8 cellular contexts compared by ENCODE assay signal in genomic region chr17:36535669-36536081, GRCh38. TPM values are rescaled to one million over a fixed set of nuclear protein-coding genes. Genes with fewer than 3 reads are reported as not detected.
DNase-seq lines count a peak whose midpoint lies in the region; ATAC-seq and TF ChIP-seq lines count a peak whose summit lies in the region.

No MANE protein-coding gene starts in this region.

- peaks cover 17 to 29% (median 18%) of the 10 kb centered on the region in 3 donors for H3K4me1 Mint-ChIP-seq in naive B cell

- no peaks in the 10 kb centered on the region for H3K27me3 ChIP-seq in DND-41 (ENCODE audit: insufficient read depth, low read length, poor library complexity)
- no peaks in the 10 kb centered on the region for H3K27me3 ChIP-seq in brain microvascular endothelial cell (replicated peaks)

- H4K20me1 ChIP-seq in DND-41 (ENCODE audit: insufficient read depth, low read length): 0 out of 2 replicates have a peak, but pooled peaks cover 5% of the 10 kb centered on the region

- H3K9me3 Mint-ChIP-seq in naive B cell: no peaks in the 10 kb centered on the region

- H3K27ac ChIP-seq in DND-41 (ENCODE audit: low read length) (peak overlapping the region; percentile 96), brain microvascular endothelial cell (peak overlapping the region; percentile 92)

- H3K9ac ChIP-seq in DND-41 (ENCODE audit: low read depth, low read length): peak overlapping the region; percentile 93

- peaks cover 8 to 13% of the 10 kb centered on the region in 2 donors for H3K36me3 Mint-ChIP-seq in naive B cell

- in situ Hi-C loops in brain microvascular endothelial cell (cut with HindIII; ENCODE audit: low pct_ligation_motif_present, low sequenced_read_pairs): no loop called here

- DNase-seq in DND-41 (no peak), brain microvascular endothelial cell (no peak), naive B cell (no peak), SK-N-DZ (ENCODE audit: low spot score) (no peak), NCI-H2171 (lab: John Stamatoyannopoulos, UW) (no peak), NCI-H1930 (lab: John Stamatoyannopoulos, UW) (no peak)

- peaks cover 61% of the 10 kb centered on the region for H3K79me2 ChIP-seq in DND-41 (ENCODE audit: insufficient read depth, low read length)

- H3K4me1 ChIP-seq in DND-41 (ENCODE audit: insufficient read depth, low read length): peaks cover 54% of the 10 kb centered on the region

- TF ChIP-seq CTCF in DND-41 (IDR thresholded peaks at IDR 0.05; ENCODE audit: borderline replicate concordance, extremely low read depth, low read length, poor library complexity, severe bottlenecking) (no peak), brain microvascular endothelial cell (IDR thresholded peaks at IDR 0.05; ENCODE audit: low read depth, low read length, missing control alignments) (no peak)

- peak overlapping the region; percentile 99 for H2AFZ ChIP-seq in DND-41 (ENCODE audit: low read depth, low read length)

- no peaks in the 10 kb centered on the region for H3K27me3 Mint-ChIP-seq in naive B cell

- H3K4me3 ChIP-seq in DND-41 (ENCODE audit: low read depth in 1 of 2, low read length in 2 of 2) (peak overlapping the region; percentile 39 to 81; a peak in 3 of 4 replicates), brain microvascular endothelial cell (ENCODE audit: low read depth, low read length) (peak overlapping the region; percentile 93)

- no peak for ATAC-seq in DND-41 (ENCODE audit: insufficient read depth, low read depth)
- peak; percentile 4 for ATAC-seq in HG03095 (IDR thresholded peaks at IDR 0.05; ENCODE audit: unreplicated experiment)
- ATAC-seq in naive B cell (ENCODE audit: low read depth in 2 of 2): no peak
- ATAC-seq in HG02571 (IDR thresholded peaks at IDR 0.05; ENCODE audit: unreplicated experiment): no peak

- peak overlapping the region; percentile 93 to 100 (median 98) for H3K4me3 Mint-ChIP-seq in naive B cell

- peak overlapping the region; percentile 79 for H3K4me2 ChIP-seq in DND-41 (ENCODE audit: insufficient read depth, low read length)

- peak overlapping the region; percentile 97 to 100 (median 99) for H3K27ac Mint-ChIP-seq in naive B cell

- peaks cover 40% of the 10 kb centered on the region for H3K36me3 ChIP-seq in DND-41 (ENCODE audit: insufficient read depth, low read length)
- H3K36me3 ChIP-seq in brain microvascular endothelial cell (replicated peaks): peaks cover 13% of the 10 kb centered on the region

- H3K9me3 ChIP-seq in DND-41 (ENCODE audit: insufficient read depth, low read length, severe bottlenecking): no peaks in the 10 kb centered on the region

RNA-seq across cellular contexts. Expression of gene PIGW, which starts 0.9 kb away (rescaled TPM):
- polyA plus RNA-seq in naive B cell (ENCODE audit: low read depth in 6 of 6): 10 to 100 TPM in 4 of 6 donors, 1 to 10 TPM in 2; 9.3 to 35.0 (median 12.4) TPM
- polyA plus RNA-seq in SK-N-DZ (2014; cell fraction: cytosol; rRNA removed): 19.1 and 20.3 TPM in 2 replicates
- 7.3 and 15.7 TPM in 2 replicates for polyA plus RNA-seq in SK-N-DZ (2014; cell fraction: nucleus; rRNA removed)

RNA-seq across cellular contexts. Expression of gene MYO19, which starts 1.0 kb away (rescaled TPM):
- polyA plus RNA-seq in naive B cell (ENCODE audit: low read depth in 6 of 6): 1 to 10 TPM; 1.3 to 8.6 (median 4.9) TPM
- 55.0 and 89.1 TPM in 2 replicates for polyA plus RNA-seq in SK-N-DZ (2014; cell fraction: cytosol; rRNA removed)
- 533 and 693 TPM in 2 replicates for polyA plus RNA-seq in SK-N-DZ (2014; cell fraction: nucleus; rRNA removed)

RNA-seq across cellular contexts. Expression of gene GGNBP2, which starts 9.0 kb away (rescaled TPM):
- polyA plus RNA-seq in naive B cell (ENCODE audit: low read depth in 6 of 6): 10 to 100 TPM; 45.5 to 86.3 (median 61.3) TPM
- 51.4 and 58.0 TPM in 2 replicates for polyA plus RNA-seq in SK-N-DZ (2014; cell fraction: cytosol; rRNA removed)
- polyA plus RNA-seq in SK-N-DZ (2014; cell fraction: nucleus; rRNA removed): 116 and 141 TPM in 2 replicates

RNA-seq across cellular contexts. Expression of gene ZNHIT3, which starts 49.2 kb away (rescaled TPM):
- 10 to 100 TPM; 72.3 to 99.5 (median 88.4) TPM for polyA plus RNA-seq in naive B cell (ENCODE audit: low read depth in 6 of 6)
- polyA plus RNA-seq in SK-N-DZ (2014; cell fraction: cytosol; rRNA removed): 118 and 122 TPM in 2 replicates
- polyA plus RNA-seq in SK-N-DZ (2014; cell fraction: nucleus; rRNA removed): 70.8 and 109 TPM in 2 replicates

RNA-seq across cellular contexts. Expression of gene DHRS11, which starts 56.0 kb away (rescaled TPM):
- 1 to 10 TPM; 2.8 to 7.6 (median 3.7) TPM for polyA plus RNA-seq in naive B cell (ENCODE audit: low read depth in 6 of 6)
- polyA plus RNA-seq in SK-N-DZ (2014; cell fraction: cytosol; rRNA removed): 12.3 and 12.5 TPM in 2 replicates
- 25.5 and 34.7 TPM in 2 replicates for polyA plus RNA-seq in SK-N-DZ (2014; cell fraction: nucleus; rRNA removed)
